ENCODE assay signal across 10 cellular contexts in the genomic region with DNA sequence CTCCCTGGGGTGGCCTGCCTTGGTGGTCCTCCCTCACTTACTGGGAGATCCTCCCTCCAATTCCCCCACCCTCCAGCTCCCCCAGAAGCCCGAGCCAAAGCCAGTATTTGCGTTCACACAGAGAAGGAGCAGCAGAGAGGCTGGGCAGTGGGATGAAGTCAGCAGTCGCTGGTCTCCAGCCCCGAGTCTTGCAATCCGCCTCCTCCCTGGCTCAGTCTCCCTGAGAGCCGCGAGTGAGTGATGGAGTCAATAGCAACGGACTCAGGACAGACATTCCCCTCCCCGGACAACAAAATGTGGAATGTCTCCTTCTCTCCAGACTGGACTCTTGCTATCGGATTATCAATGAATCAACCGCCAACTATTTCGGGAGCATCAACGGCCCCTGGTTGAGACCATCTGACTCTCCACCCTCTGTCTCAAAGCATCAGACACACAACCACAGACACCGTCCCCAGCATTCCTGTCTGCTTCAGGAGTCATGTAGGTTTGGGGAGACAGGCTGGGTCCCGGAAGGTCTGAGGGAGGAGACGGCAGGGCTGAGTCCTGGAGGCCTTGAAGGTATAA.
DNase-seq lines count a peak whose midpoint lies in the region; ATAC-seq, FAIRE-seq and TF ChIP-seq lines count a peak whose summit lies in the region.
"Had no signal": no experiment of that assay in that cellular context is flagged by ENCODE, and none has a peak within 500 bp of the region (broad histone marks: within the 10 kb centered on the region; RNA-seq: fewer than 3 reads in every experiment).

No MANE protein-coding gene starts in this region.

- DNase-seq in T-helper 2 cell treated with Interferon-gamma antibody and Interleukin-4, amounts not matched to agents 5 μg/mL and 100 μg/mL, for 36 hours (ENCODE audit: low spot score): no peak
- DNase-seq in T-helper 2 cell: no peak
- no peak for DNase-seq in effector memory CD8-positive, alpha-beta T cell
- peak in 1 of 2 donors; percentile 30 for DNase-seq in upper lobe of left lung
- no peak for DNase-seq in activated CD4-positive, alpha-beta memory T cell treated with anti-CD3 and anti-CD28 coated beads for 36 hours
- no peak for DNase-seq in small intestine

- CTCF ChIA-PET in activated CD4-positive, alpha-beta memory T cell treated with anti-CD3 and anti-CD28 coated beads for 36 hours (lab: Charles Lee): interaction anchor here (1.0 kb wide), 1 partner anchor 9 kb away, joined by 3 read pairs; no protein-coding TSS in a partner anchor

- POLR2A ChIA-PET in activated CD4-positive, alpha-beta memory T cell treated with anti-CD3 and anti-CD28 coated beads for 36 hours (lab: Charles Lee): no interaction called here

- H3K4me3 Mint-ChIP-seq in T-helper 2 cell treated with Interferon-gamma antibody and Interleukin-4, amounts not matched to agents 5 μg/mL and 100 μg/mL, for 36 hours: peak overlapping the region; percentile 15
- no peak overlapping the region for H3K4me3 Mint-ChIP-seq in effector memory CD8-positive, alpha-beta T cell
- no peak overlapping the region for H3K4me3 Mint-ChIP-seq in activated CD4-positive, alpha-beta memory T cell treated with anti-CD3 and anti-CD28 coated beads for 36 hours

- FAIRE-seq in small intestine (lab: Jason Lieb, UNC): no peak
- FAIRE-seq: A204.1 had no signal

- no peaks in the 10 kb centered on the region for H3K27me3 Mint-ChIP-seq in T-helper 2 cell treated with Interferon-gamma antibody and Interleukin-4, amounts not matched to agents 5 μg/mL and 100 μg/mL, for 36 hours (ENCODE audit: low read depth)
- H3K27me3 Mint-ChIP-seq in effector memory CD8-positive, alpha-beta T cell: no peaks in the 10 kb centered on the region
- H3K27me3 Mint-ChIP-seq in activated CD4-positive, alpha-beta memory T cell treated with anti-CD3 and anti-CD28 coated beads for 36 hours: no peaks in the 10 kb centered on the region

- 78 to 85% methylated on average over 15 to 16 of the region's 16 CpGs for WGBS in upper lobe of left lung, 2 donors
- 69 to 85% (median 83%) methylated on average over 16 of the region's 16 CpGs for WGBS in small intestine, 3 donors

- peaks cover 17% of the 10 kb centered on the region for H3K4me1 Mint-ChIP-seq in T-helper 2 cell treated with Interferon-gamma antibody and Interleukin-4, amounts not matched to agents 5 μg/mL and 100 μg/mL, for 36 hours (ENCODE audit: low read depth)
- peaks cover 6 to 10% of the 10 kb centered on the region in 2 donors for H3K4me1 Mint-ChIP-seq in effector memory CD8-positive, alpha-beta T cell (ENCODE audit: low read depth in 2 of 2)
- peaks cover 24% of the 10 kb centered on the region for H3K4me1 Mint-ChIP-seq in activated CD4-positive, alpha-beta memory T cell treated with anti-CD3 and anti-CD28 coated beads for 36 hours (ENCODE audit: low read depth)

- peaks cover 0 to 34% of the 10 kb centered on the region in 2 donors for H3K4me1 ChIP-seq in muscle layer of duodenum (ENCODE audit: control insufficient read depth in 1 of 2, insufficient read depth in 2 of 2, low read length in 2 of 2)
- peaks cover 13 to 30% (median 24%) of the 10 kb centered on the region in 4 donors for H3K4me1 ChIP-seq in upper lobe of left lung
- no peaks in the 10 kb centered on the region for H3K4me1 ChIP-seq in small intestine (ENCODE audit: control insufficient read depth in 2 of 2, insufficient read depth in 1 of 2, low read depth in 1 of 2, low read length in 1 of 2)

- no peak for TF ChIP-seq EP300 in upper lobe of left lung (IDR thresholded peaks at IDR 0.05)

- H3K4me3 ChIP-seq in muscle layer of duodenum (ENCODE audit: low read depth in 1 of 2, low read length in 2 of 2): peak overlapping the region in 1 of 2 donors; percentile 50
- no peak overlapping the region for H3K4me3 ChIP-seq in upper lobe of left lung
- H3K4me3 ChIP-seq in small intestine (ENCODE audit: low read depth in 1 of 2, low read length in 2 of 2): no peak overlapping the region

- ATAC-seq in effector memory CD8-positive, alpha-beta T cell (replicated peaks): no peak
- ATAC-seq in upper lobe of left lung (ENCODE audit: low FRiP score in 2 of 2): peak; percentile 62 to 88
- no peak for ATAC-seq in GM18873 (IDR thresholded peaks at IDR 0.05; ENCODE audit: low FRiP score, unreplicated experiment)

- intact Hi-C loops in activated CD4-positive, alpha-beta memory T cell treated with anti-CD3 and anti-CD28 coated beads for 36 hours (cut with micrococcal nuclease): no loop called here

- no peak for TF ChIP-seq CTCF in upper lobe of left lung (IDR thresholded peaks at IDR 0.05)

- peak overlapping the region; percentile 10 for H3K27ac Mint-ChIP-seq in T-helper 2 cell treated with Interferon-gamma antibody and Interleukin-4, amounts not matched to agents 5 μg/mL and 100 μg/mL, for 36 hours
- H3K27ac Mint-ChIP-seq in effector memory CD8-positive, alpha-beta T cell: peak overlapping the region; percentile 38 to 89
- H3K27ac Mint-ChIP-seq in activated CD4-positive, alpha-beta memory T cell treated with anti-CD3 and anti-CD28 coated beads for 36 hours: no peak overlapping the region

- peak overlapping the region; percentile 78 for H3K27ac ChIP-seq in muscle layer of duodenum (ENCODE audit: low read length)
- H3K27ac ChIP-seq in upper lobe of left lung: peak overlapping the region; percentile 58 to 75 (median 66)
- peak overlapping the region in 1 of 2 donors; percentile 69 for H3K27ac ChIP-seq in small intestine (ENCODE audit: low read depth in 1 of 2, low read length in 1 of 2)
- H3K27ac ChIP-seq: HL-60 had no signal

- H3K27me3 ChIP-seq in muscle layer of duodenum (ENCODE audit: low read depth, low read length) (no peaks in the 10 kb centered on the region), upper lobe of left lung (no peaks in the 10 kb centered on the region), small intestine (ENCODE audit: control insufficient read depth in 2 of 2, insufficient read depth in 2 of 2, low read length in 2 of 2) (no peaks in the 10 kb centered on the region)

- no peak for TF ChIP-seq POLR2A in upper lobe of left lung (IDR thresholded peaks at IDR 0.05)

- H3K36me3 ChIP-seq in muscle layer of duodenum (ENCODE audit: control insufficient read depth in 1 of 2, insufficient read depth in 2 of 2, low read length in 2 of 2) (no peaks in the 10 kb centered on the region), upper lobe of left lung (no peaks in the 10 kb centered on the region), small intestine (ENCODE audit: control insufficient read depth in 2 of 2, insufficient read depth in 2 of 2, low read length in 2 of 2) (no peaks in the 10 kb centered on the region)

- no peaks in the 10 kb centered on the region for H3K9me3 ChIP-seq in muscle layer of duodenum (ENCODE audit: control insufficient read depth in 1 of 2, low read length in 2 of 2)
- H3K9me3 ChIP-seq in upper lobe of left lung: no peaks in the 10 kb centered on the region
- H3K9me3 ChIP-seq in small intestine (ENCODE audit: control insufficient read depth, low read depth): no peaks in the 10 kb centered on the region

- no peaks in the 10 kb centered on the region for H3K9me3 Mint-ChIP-seq in T-helper 2 cell treated with Interferon-gamma antibody and Interleukin-4, amounts not matched to agents 5 μg/mL and 100 μg/mL, for 36 hours
- H3K9me3 Mint-ChIP-seq in effector memory CD8-positive, alpha-beta T cell: no peaks in the 10 kb centered on the region
- H3K9me3 Mint-ChIP-seq in activated CD4-positive, alpha-beta memory T cell treated with anti-CD3 and anti-CD28 coated beads for 36 hours: no peaks in the 10 kb centered on the region

- no peaks in the 10 kb centered on the region for H3K36me3 Mint-ChIP-seq in T-helper 2 cell treated with Interferon-gamma antibody and Interleukin-4, amounts not matched to agents 5 μg/mL and 100 μg/mL, for 36 hours (ENCODE audit: low read depth)
- no peaks in the 10 kb centered on the region for H3K36me3 Mint-ChIP-seq in effector memory CD8-positive, alpha-beta T cell (ENCODE audit: insufficient read depth)
- H3K36me3 Mint-ChIP-seq in activated CD4-positive, alpha-beta memory T cell treated with anti-CD3 and anti-CD28 coated beads for 36 hours: no peaks in the 10 kb centered on the region

Comparison
In these comparisons a context has a peak if more than half of its experiments do, and no peak if none do; other contexts are left out.
1. ATAC-seq: peak in upper lobe of left lung (2 of 2); none in effector memory CD8-positive, alpha-beta T cell (single experiment) and GM18873 (single experiment).